ENCODE assay signal across 8 cellular contexts in the genomic region with DNA sequence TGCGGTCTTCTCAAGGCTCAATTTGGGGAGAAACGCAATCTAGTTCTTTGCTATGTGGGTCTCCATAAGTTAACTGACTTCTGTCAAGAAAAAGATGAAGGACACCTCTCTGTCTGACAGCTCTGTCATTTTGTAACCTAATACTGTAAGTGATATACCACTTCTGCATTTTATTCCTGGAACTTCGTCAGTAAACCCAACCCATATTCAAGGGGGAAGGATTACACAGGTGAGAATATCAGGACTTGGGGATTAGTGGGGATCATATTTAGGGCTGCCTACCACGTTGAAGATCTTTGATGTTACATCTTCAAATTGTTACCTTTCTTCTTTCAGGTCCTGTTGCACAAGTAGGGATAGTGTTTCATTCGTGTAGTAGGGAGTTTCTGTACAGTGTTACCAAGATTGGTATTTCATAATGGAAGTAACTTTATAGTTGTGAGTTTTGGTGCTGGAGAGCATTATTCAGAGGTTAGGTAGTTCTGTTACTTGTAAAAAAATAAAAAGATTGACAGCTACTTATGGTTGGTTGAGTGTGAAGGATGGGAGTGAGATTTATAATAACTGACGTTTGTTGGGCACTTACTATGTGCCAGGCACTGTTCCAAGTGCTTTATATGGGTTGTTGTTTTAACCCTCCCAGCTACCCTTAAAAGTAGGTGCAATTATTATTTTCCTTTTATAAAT. TPM values are rescaled to one million over a fixed set of nuclear protein-coding genes. Genes with fewer than 3 reads are reported as not detected.
DNase-seq lines count a peak whose midpoint lies in the region; ATAC-seq and TF ChIP-seq lines count a peak whose summit lies in the region.

No MANE protein-coding gene starts in this region.

- H3K4me1 ChIP-seq in Karpas-422 (ENCODE audit: low read length) (peaks cover 38% of the 10 kb centered on the region), breast epithelium (no peaks in the 10 kb centered on the region), neuron (ENCODE audit: insufficient read depth, low read length) (peaks cover 9% of the 10 kb centered on the region)

- intact Hi-C loops in breast epithelium (cut with DNase I; ENCODE audit: low total_unique reads) = no loop called here

- H3K79me2 ChIP-seq in Karpas-422 (ENCODE audit: low read length) = peaks cover 64% of the 10 kb centered on the region

- H2AFZ ChIP-seq in Karpas-422 (ENCODE audit: low read length) (no peak overlapping the region), neuron (ENCODE audit: low read depth, low read length) (no peak overlapping the region)

- peaks cover 20% of the 10 kb centered on the region for H4K20me1 ChIP-seq in Karpas-422 (ENCODE audit: insufficient read depth, low read depth, low read length)

- peak overlapping the region; percentile 88 for H3K9ac ChIP-seq in Karpas-422 (ENCODE audit: low read length)

- peak overlapping the region; percentile 72 for H3K4me3 ChIP-seq in Karpas-422 (ENCODE audit: low read length)
- H3K4me3 ChIP-seq in breast epithelium = peak overlapping the region; percentile 90 to 99 (median 95)
- H3K4me3 ChIP-seq in neuron (ENCODE audit: low read length) = peak overlapping the region; percentile 76

- H3K4me2 ChIP-seq in Karpas-422 (ENCODE audit: low read depth, low read length, poor library complexity, severe bottlenecking) = peak overlapping the region; percentile 94

- TF ChIP-seq CTCF in GM10266 (IDR thresholded peaks at IDR 0.05; ENCODE audit: control insufficient read depth, insufficient read depth, low read depth, missing control alignments) = no peak
- TF ChIP-seq CTCF in breast epithelium (IDR thresholded peaks at IDR 0.05) = no peak

- H3K27me3 ChIP-seq in Karpas-422 (ENCODE audit: low read length) = no peaks in the 10 kb centered on the region
- no peaks in the 10 kb centered on the region for H3K27me3 ChIP-seq in breast epithelium
- H3K27me3 ChIP-seq in neuron (ENCODE audit: insufficient read depth, low read length) = peaks cover 19% of the 10 kb centered on the region

- no peaks in the 10 kb centered on the region for H3K9me3 ChIP-seq in Karpas-422 (ENCODE audit: low read length)
- no peaks in the 10 kb centered on the region for H3K9me3 ChIP-seq in breast epithelium
- H3K9me3 ChIP-seq in neuron (ENCODE audit: low read length) = no peaks in the 10 kb centered on the region

- TF ChIP-seq POLR2A in breast epithelium (IDR thresholded peaks at IDR 0.05) = no peak

- peaks cover 4% of the 10 kb centered on the region; the same call in 1 of the 2 replicates for H3K36me3 ChIP-seq in Karpas-422 (ENCODE audit: insufficient read depth, low read length)
- no peaks in the 10 kb centered on the region for H3K36me3 ChIP-seq in breast epithelium
- H3K36me3 ChIP-seq in neuron (ENCODE audit: insufficient read depth, low read length) = peaks cover 8% of the 10 kb centered on the region

- H3K9me2 ChIP-seq in Karpas-422 (replicated peaks; ENCODE audit: insufficient read depth, low read length) = no peaks in the 10 kb centered on the region

- DNase-seq in GM10266 (ENCODE audit: extremely low spot score) (peak; percentile 19), Karpas-422 (peak; percentile 78), breast epithelium (ENCODE audit: low spot score in 2 of 2) (no peak), KG1 (lab: John Stamatoyannopoulos, UW) (no peak), kidney glomerular epithelial cell (lab: John Stamatoyannopoulos, UW) (no peak)

- 0 out of 2 replicates have a peak overlapping the region, but pooled peaks have one; percentile 15 for H3K27ac ChIP-seq in Karpas-422 (ENCODE audit: low read length)
- H3K27ac ChIP-seq in breast epithelium = no peak overlapping the region

- no peak for ATAC-seq in GM18520 (IDR thresholded peaks at IDR 0.05; ENCODE audit: unreplicated experiment)
- ATAC-seq in HG02763 (IDR thresholded peaks at IDR 0.05; ENCODE audit: unreplicated experiment) = no peak

RNA-seq across cellular contexts. Expression of a gene that starts 1.6 kb away (rescaled TPM):
- 28.8 and 38.9 TPM in 2 replicates for total RNA-seq in Karpas-422 (2014; rRNA removed; shearing (Covaris generic); ENCODE audit: low replicate concordance)
- 10 to 100 TPM; 21.3 to 41.9 (median 26.9) TPM for total RNA-seq in breast epithelium

Comparison
In these comparisons a context has a peak if more than half of its experiments do, and no peak if none do; other contexts are left out.
1. DNase-seq: peak in GM10266 (single experiment) and Karpas-422 (single experiment); none in breast epithelium (0 of 2), KG1 (single experiment) and kidney glomerular epithelial cell (single experiment).
2. Peak in every context shown above with its lines, with median percentiles within 50 percentile points of each other: H3K4me3 ChIP-seq.